ENCODE assay signal across 19 cellular contexts in the genomic region with DNA sequence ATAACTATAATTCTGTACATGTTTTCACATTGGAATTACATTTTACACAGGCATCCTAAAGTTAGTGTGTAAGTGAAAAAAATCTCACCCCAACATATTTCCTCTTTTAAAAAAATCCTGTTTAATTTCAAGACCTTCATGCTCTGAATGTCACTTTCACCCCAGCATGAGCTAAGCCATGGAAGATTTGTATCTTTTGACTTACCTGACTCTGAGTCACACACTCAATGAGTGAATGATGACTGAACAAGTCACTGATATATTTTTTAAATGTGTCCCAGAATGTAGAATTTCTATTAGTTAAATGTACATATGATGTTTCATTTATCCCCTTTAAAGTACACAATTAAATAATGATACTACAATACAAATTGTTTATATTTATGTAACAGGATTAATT.
DNase-seq lines count a peak whose midpoint lies in the region; ATAC-seq and TF ChIP-seq lines count a peak whose summit lies in the region.
"Had no signal": no experiment of that assay in that cellular context is flagged by ENCODE, and none has a peak within 500 bp of the region (broad histone marks: within the 10 kb centered on the region; RNA-seq: fewer than 3 reads in every experiment).

No MANE protein-coding gene starts in this region.

- H3K27ac Mint-ChIP-seq in endodermal cell, result no peak overlapping the region
- H3K27ac Mint-ChIP-seq: B cell; CD4-positive, alpha-beta T cell; CD8-positive, alpha-beta T cell had no signal

- H3K4me3 Mint-ChIP-seq in endodermal cell, result no peak overlapping the region
- H3K4me3 Mint-ChIP-seq: B cell; CD4-positive, alpha-beta T cell; CD8-positive, alpha-beta T cell had no signal

- no peak overlapping the region for H3K4me3 ChIP-seq in PC-3 (ENCODE audit: low read length)
- H3K4me3 ChIP-seq in epithelial cell of esophagus (ENCODE audit: low read length), result no peak overlapping the region
- no peak overlapping the region for H3K4me3 ChIP-seq in endodermal cell (ENCODE audit: low read length)
- H3K4me3 ChIP-seq: A549; BLaER1 treated with 17β-estradiol and CSF1 and Interleukin-3, amounts not matched to agents 10 nM and 100 nM had no signal

- H3K79me2 ChIP-seq in PC-3 (ENCODE audit: low read length), result no peaks in the 10 kb centered on the region

- intact Hi-C loops in PC-3 (cut with micrococcal nuclease), result no loop called here

- no peaks in the 10 kb centered on the region for H3K36me3 Mint-ChIP-seq in endodermal cell (ENCODE audit: low read depth)
- H3K36me3 Mint-ChIP-seq: CD8-positive, alpha-beta T cell had no signal

- no peak overlapping the region for H3K9ac ChIP-seq in PC-3 (ENCODE audit: low read length)
- no peak overlapping the region for H3K9ac ChIP-seq in endodermal cell (ENCODE audit: extremely low read depth, low read length, poor library complexity, severe bottlenecking)
- H3K9ac ChIP-seq: BLaER1 treated with 17β-estradiol and CSF1 and Interleukin-3, amounts not matched to agents 10 nM and 100 nM had no signal

- H3K27me3 Mint-ChIP-seq in endodermal cell (ENCODE audit: insufficient read depth), result no peaks in the 10 kb centered on the region
- H3K27me3 Mint-ChIP-seq: B cell; CD4-positive, alpha-beta T cell had no signal

- H3K9me3 ChIP-seq in PC-3 (ENCODE audit: low read length), result no peaks in the 10 kb centered on the region
- no peaks in the 10 kb centered on the region for H3K9me3 ChIP-seq in endodermal cell (ENCODE audit: control insufficient read depth, low read length)
- H3K9me3 ChIP-seq: A549, Caco-2 had no signal

- H3K27ac ChIP-seq in PC-3 (ENCODE audit: low read length) (no peak overlapping the region), endodermal cell (ENCODE audit: low read depth, low read length) (no peak overlapping the region)
- H3K27ac ChIP-seq: 22Rv1; A549; BLaER1 treated with 17β-estradiol and CSF1 and Interleukin-3, amounts not matched to agents 10 nM and 100 nM; C4-2B had no signal

- H3K27me3 ChIP-seq in PC-3 (ENCODE audit: low read length) (no peaks in the 10 kb centered on the region), endodermal cell (ENCODE audit: control insufficient read depth, insufficient read depth, low read length, poor library complexity, severe bottlenecking) (no peaks in the 10 kb centered on the region)
- H3K27me3 ChIP-seq: BLaER1 treated with 17β-estradiol and CSF1 and Interleukin-3, amounts not matched to agents 10 nM and 100 nM had no signal

- 0 out of 2 replicates have a peak, but pooled peaks cover 3% of the 10 kb centered on the region for H3K4me1 ChIP-seq in PC-3 (ENCODE audit: insufficient read depth, low read length)
- H3K4me1 ChIP-seq in endodermal cell (ENCODE audit: control insufficient read depth, insufficient read depth, low read length), result no peaks in the 10 kb centered on the region
- H3K4me1 ChIP-seq: A549; BLaER1 treated with 17β-estradiol and CSF1 and Interleukin-3, amounts not matched to agents 10 nM and 100 nM; Caco-2 had no signal

- H3F3A ChIP-seq in PC-3 (ENCODE audit: low read length, unreplicated experiment), result no peaks in the 10 kb centered on the region

- no peak overlapping the region for H2AFZ ChIP-seq in PC-3 (ENCODE audit: low read length)

- H4K20me1 ChIP-seq in PC-3 (ENCODE audit: low read length), result no peaks in the 10 kb centered on the region
- H4K20me1 ChIP-seq: BLaER1 treated with 17β-estradiol and CSF1 and Interleukin-3, amounts not matched to agents 10 nM and 100 nM had no signal

- H3K9me3 Mint-ChIP-seq in endodermal cell, result no peaks in the 10 kb centered on the region

- DNase-seq in activated CD4-positive, CD25-positive, alpha-beta regulatory T cell treated with anti-CD3 and anti-CD28 coated beads, Interleukin-2, amount 50 U/mL, for 72 hours, result no peak
- DNase-seq in PC-3 (peak; percentile 33), epithelial cell of esophagus (ENCODE audit: low read depth) (peak; percentile 53), kidney tubule cell (ENCODE audit: low spot score) (peak; percentile 8), endodermal cell (no peak)
- DNase-seq in activated CD4-positive, alpha-beta T cell treated with anti-CD3 and anti-CD28 coated beads, Interleukin-2, amount 50 U/mL, for 4 hours, result no peak
- DNase-seq: AML-193; Caco-2; Calu3; CD4-positive, alpha-beta T cell; CD8-positive, alpha-beta T cell; DMS79 treated with DMSO at 0.1 percent for 48 hours; GF-D8 had no signal

- ATAC-seq in activated CD4-positive, CD25-positive, alpha-beta regulatory T cell treated with anti-CD3 and anti-CD28 coated beads, Interleukin-2, amount 50 U/mL, for 24 hours, result peak; percentile 51 to 66
- no peak for ATAC-seq in PC-3
- ATAC-seq: A549; CD8-positive, alpha-beta T cell had no signal

- H3K36me3 ChIP-seq in PC-3 (ENCODE audit: low read depth, low read length) (no peaks in the 10 kb centered on the region), endodermal cell (ENCODE audit: control insufficient read depth, insufficient read depth, low read length) (no peaks in the 10 kb centered on the region)
- H3K36me3 ChIP-seq: BLaER1 treated with 17β-estradiol and CSF1 and Interleukin-3, amounts not matched to agents 10 nM and 100 nM had no signal

- CTCF ChIA-PET in PC-3 (lab: Charles Lee), result no interaction called here

- no TSS peak for BruUV-seq in PC-3 (replicated peaks; lab: Mats Ljungman, UMichigan)

- no peak overlapping the region for H3K4me2 ChIP-seq in PC-3 (ENCODE audit: low read length)
- H3K4me2 ChIP-seq: A549; BLaER1 treated with 17β-estradiol and CSF1 and Interleukin-3, amounts not matched to agents 10 nM and 100 nM had no signal

- POLR2A ChIA-PET in PC-3 (lab: Charles Lee; ENCODE audit: unreplicated experiment), result no interaction called here

- H3K9me2 ChIP-seq in PC-3 (replicated peaks; ENCODE audit: low read length), result 0 out of 2 replicates have a peak, but pooled peaks cover 3% of the 10 kb centered on the region

- no peak for TF ChIP-seq CTCF in PC-3 (conservative IDR thresholded peaks at IDR 0.05; ENCODE audit: low read depth, low read length)
- TF ChIP-seq CTCF in epithelial cell of esophagus (IDR thresholded peaks at IDR 0.05; ENCODE audit: insufficient read depth, low read depth, low read length, missing control alignments), result no peak
- TF ChIP-seq CTCF in endodermal cell (conservative IDR thresholded peaks at IDR 0.05), result no peak

- H3K4me1 Mint-ChIP-seq in endodermal cell, result no peaks in the 10 kb centered on the region
- H3K4me1 Mint-ChIP-seq: B cell had no signal

Comparison
In these comparisons a context has a peak if more than half of its experiments do, and no peak if none do; other contexts are left out.
1. DNase-seq: peak in PC-3 (single experiment), epithelial cell of esophagus (single experiment) and kidney tubule cell (single experiment); none in activated CD4-positive, CD25-positive, alpha-beta regulatory T cell treated with anti-CD3 and anti-CD28 coated beads, Interleukin-2, amount 50 U/mL, for 72 hours (single experiment), endodermal cell (single experiment) and activated CD4-positive, alpha-beta T cell treated with anti-CD3 and anti-CD28 coated beads, Interleukin-2, amount 50 U/mL, for 4 hours (0 of 2).